Comparison of ENCODE assay signal across 31 cellular contexts in genomic region chrX:78366576-78366975, GRCh38. TPM values are rescaled to one million over a fixed set of nuclear protein-coding genes. Genes with fewer than 3 reads are reported as not detected.
"Had no signal": no experiment of that assay in that cellular context is flagged by ENCODE, and none has a peak within 500 bp of the region (broad histone marks: within the 10 kb centered on the region; RNA-seq: fewer than 3 reads in every experiment).

No MANE protein-coding gene starts in this region.

- H3K36me3 Mint-ChIP-seq: stimulated activated effector memory CD8-positive, alpha-beta T cell treated with anti-CD3 and anti-CD28 coated beads, Interleukin-12 subunit alpha, Interleukin-12 subunit beta, amount 100 ng/mL, for 72 hours had no signal

- H3K4me1 ChIP-seq: parathyroid adenoma, psoas muscle, right lobe of liver, sigmoid colon, stomach, thyroid gland, tibial nerve, upper lobe of left lung, vagina had no signal

- H3K9ac ChIP-seq: parathyroid adenoma had no signal

- DNase-seq: nephron progenitor cell; nucleus accumbens; posterior cingulate gyrus; psoas muscle; right cardiac atrium; right lobe of liver; sigmoid colon; small intestine; stimulated activated CD4-positive, alpha-beta T cell treated with anti-CD3 and anti-CD28 coated beads, Interleukin-15, amount 100 ng/mL, for 24 hours; stimulated activated CD4-positive, alpha-beta T cell treated with anti-CD3 and anti-CD28 coated beads, Interleukin-2, amount 100 ng/mL, for 24 hours; stimulated activated CD4-positive, alpha-beta T cell treated with anti-CD3 and anti-CD28 coated beads, Interleukin-2, amount 100 ng/mL, for 48 hours; stimulated activated CD4-positive, alpha-beta T cell treated with anti-CD3 and anti-CD28 coated beads, Interleukin-4, amount 100 ng/mL, for 24 hours; stimulated activated naive B cell treated with anti-CD40 and anti-IgM and Interleukin-4, amounts not matched to agents 10 μg/mL and 1 μg/mL and 100 μg/mL, for 72 hours; stimulated activated naive CD4-positive, alpha-beta T cell treated with Interleukin-2 at 50 U/mL for 16 hours; stomach; thyroid gland; trophoblast cell; upper lobe of left lung had no signal

- H3K27ac Mint-ChIP-seq: natural killer cell treated with Interleukin-12 subunit alpha and Interleukin-12 subunit beta and Interleukin-15 and Interleukin-18, amount 100 ng/mL, for 72 hours; nephron progenitor cell; progenitor cell of endocrine pancreas; stimulated activated effector memory CD8-positive, alpha-beta T cell treated with anti-CD3 and anti-CD28 coated beads, Interleukin-12 subunit alpha, Interleukin-12 subunit beta, amount 100 ng/mL, for 72 hours; stimulated activated naive B cell treated with anti-CD40 and anti-IgM and Interleukin-4, amounts not matched to agents 10 μg/mL and 1 μg/mL and 100 μg/mL, for 72 hours; stimulated activated naive CD8-positive, alpha-beta T cell treated with anti-CD3 and anti-CD28 coated beads, Interleukin-15, Interleukin-2, amounts not matched to agents 100 ng/mL and 50 ng/mL, for 24 hours had no signal

- H3K27ac ChIP-seq: neutrophil, parathyroid adenoma, psoas muscle, right lobe of liver, sigmoid colon, stomach, thoracic aorta, thyroid gland, tibial nerve, upper lobe of left lung, vagina had no signal

- H3K36me3 ChIP-seq: neutrophil, right lobe of liver, sigmoid colon, stomach, thoracic aorta, thyroid gland, tibial nerve, upper lobe of left lung, vagina had no signal

- H3K27me3 Mint-ChIP-seq: progenitor cell of endocrine pancreas; stimulated activated naive B cell treated with anti-CD40 and anti-IgM and Interleukin-4, amounts not matched to agents 10 μg/mL and 1 μg/mL and 100 μg/mL, for 72 hours; stimulated activated naive CD8-positive, alpha-beta T cell treated with anti-CD3 and anti-CD28 coated beads, Interleukin-15, Interleukin-2, amounts not matched to agents 100 ng/mL and 50 ng/mL, for 24 hours had no signal

- H3K79me2 ChIP-seq: parathyroid adenoma had no signal

- FAIRE-seq: small intestine, urothelium cell line had no signal

- H3K4me3 Mint-ChIP-seq: natural killer cell treated with Interleukin-12 subunit alpha and Interleukin-12 subunit beta and Interleukin-15 and Interleukin-18, amount 100 ng/mL, for 72 hours; nephron progenitor cell; neural crest cell; stimulated activated effector memory CD8-positive, alpha-beta T cell treated with anti-CD3 and anti-CD28 coated beads, Interleukin-12 subunit alpha, Interleukin-12 subunit beta, amount 100 ng/mL, for 72 hours; stimulated activated naive B cell treated with anti-CD40 and anti-IgM and Interleukin-4, amounts not matched to agents 10 μg/mL and 1 μg/mL and 100 μg/mL, for 72 hours; stimulated activated naive CD8-positive, alpha-beta T cell treated with anti-CD3 and anti-CD28 coated beads, Interleukin-15, Interleukin-2, amounts not matched to agents 100 ng/mL and 50 ng/mL, for 24 hours had no signal

- H2AFZ ChIP-seq: parathyroid adenoma had no signal

- H3K4me3 ChIP-seq: psoas muscle, right lobe of liver, sigmoid colon, stomach, thoracic aorta, thyroid gland, tibial nerve, upper lobe of left lung, vagina had no signal

- H3K9me3 ChIP-seq: neutrophil, right lobe of liver, sigmoid colon, thoracic aorta, thyroid gland, vagina had no signal

- H3K27me3 ChIP-seq: neutrophil, right lobe of liver, sigmoid colon, stomach, thyroid gland, tibial nerve, upper lobe of left lung, vagina had no signal

- ATAC-seq: natural killer cell treated with Interleukin-12 subunit alpha and Interleukin-12 subunit beta and Interleukin-15 and Interleukin-18, amount 100 ng/mL, for 72 hours; psoas muscle; right cardiac atrium; right lobe of liver; stimulated activated effector memory CD8-positive, alpha-beta T cell treated with anti-CD3 and anti-CD28 coated beads, Interleukin-12 subunit alpha, Interleukin-12 subunit beta, amount 100 ng/mL, for 72 hours; stimulated activated naive B cell treated with anti-CD40 and anti-IgM and Interleukin-4, amounts not matched to agents 10 μg/mL and 1 μg/mL and 100 μg/mL, for 72 hours had no signal

- H3K4me1 Mint-ChIP-seq: nephron progenitor cell, neural crest cell had no signal

RNA-seq across cellular contexts. Expression of gene CYSLTR1, which starts 39.2 kb away (rescaled TPM):
- total RNA-seq: neural crest cell, osteocyte, progenitor cell of endocrine pancreas, renal cortical epithelial cell had no signal
